22 cellular contexts compared by ENCODE assay signal in the genomic region with DNA sequence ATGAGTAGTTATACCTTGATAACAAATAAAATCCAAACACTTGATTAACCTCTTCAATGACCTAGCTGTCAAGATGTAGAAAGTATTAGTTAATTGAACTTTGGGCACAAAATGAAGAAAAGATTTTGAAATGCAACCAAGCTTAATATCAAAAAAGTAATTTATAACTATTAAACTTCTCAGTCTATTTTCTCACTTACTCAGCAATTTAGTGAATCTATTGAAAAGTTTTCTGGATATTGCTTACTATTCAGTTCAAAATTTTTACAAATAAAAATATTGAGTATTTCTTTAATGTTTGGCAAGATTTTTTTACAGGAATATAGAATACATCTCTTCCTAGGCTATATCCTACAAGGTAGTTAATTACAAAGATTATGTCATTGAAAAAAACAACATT.
"Had no signal": no experiment of that assay in that cellular context is flagged by ENCODE, and none has a peak within 500 bp of the region (broad histone marks: within the 10 kb centered on the region; RNA-seq: fewer than 3 reads in every experiment).

No MANE protein-coding gene starts in this region.

- H3K27ac ChIP-seq: colonic mucosa, coronary artery, dorsolateral prefrontal cortex, epithelial cell of prostate, esophagus muscularis mucosa, esophagus squamous epithelium, foreskin keratinocyte, gastroesophageal sphincter, heart left ventricle, heart right ventricle had no signal

- FAIRE-seq: endothelial cell of umbilical vein had no signal

- H3K9me3 ChIP-seq: colonic mucosa, esophagus muscularis mucosa, esophagus squamous epithelium, gastroesophageal sphincter, heart left ventricle, heart right ventricle had no signal

- ATAC-seq: effector memory CD8-positive, alpha-beta T cell; esophagus mucosa; foreskin keratinocyte; gastroesophageal sphincter; heart left ventricle; heart right ventricle had no signal

- H3K4me3 ChIP-seq: colonic mucosa, coronary artery, dorsolateral prefrontal cortex, esophagus muscularis mucosa, esophagus squamous epithelium, gastroesophageal sphincter, heart left ventricle, heart right ventricle had no signal

- H3K36me3 ChIP-seq: colonic mucosa, esophagus muscularis mucosa, esophagus squamous epithelium, gastroesophageal sphincter, heart left ventricle, heart right ventricle had no signal

- DNase-seq: colonic mucosa; cortex of kidney; dermis blood vessel endothelial cell; dorsolateral prefrontal cortex; effector CD4-positive, alpha-beta T cell; effector CD8-positive, alpha-beta T cell; effector memory CD4-positive, alpha-beta T cell; effector memory CD8-positive, alpha-beta T cell; endodermal cell; erythroblast; esophagus squamous epithelium; foreskin keratinocyte; foreskin melanocyte; glutamatergic neuron; heart left ventricle; heart right ventricle had no signal

- H3K4me1 ChIP-seq: colonic mucosa, esophagus muscularis mucosa, esophagus squamous epithelium, foreskin keratinocyte, gastroesophageal sphincter, heart left ventricle, heart right ventricle had no signal

- H3K27me3 ChIP-seq: colonic mucosa, dorsolateral prefrontal cortex, esophagus muscularis mucosa, esophagus squamous epithelium, foreskin keratinocyte, gastroesophageal sphincter, heart left ventricle, heart right ventricle had no signal
